Comparison of ENCODE assay signal across 1 cellular context in genomic region chr19:18895828-18896341, GRCh38.
TF ChIP-seq lines count a peak whose summit lies in the region.

TSS of gene CERS1 (minus strand) at chr19:18896158. CDS start at chr19:18896072, 86 bp downstream.

TF ChIP-seq in HepG2, 621 proteins besides CTCF, POLR2A, EP300 and RAD21 (continued from another document):
- TF ChIP-seq TP53 (CRISPR knock-in tag; conservative IDR thresholded peaks at IDR 0.05), result no peak
- no peak for TF ChIP-seq IRF1 (CRISPR knock-in tag; IDR thresholded peaks at IDR 0.05; ENCODE audit: low read depth)
